Comparison of ENCODE assay signal across 13 cellular contexts in genomic region chr3:119292666-119293065, GRCh38. TPM values are rescaled to one million over a fixed set of nuclear protein-coding genes. Genes with fewer than 3 reads are reported as not detected.
DNase-seq lines count a peak whose midpoint lies in the region; ATAC-seq and TF ChIP-seq lines count a peak whose summit lies in the region.
"Had no signal": no experiment of that assay in that cellular context is flagged by ENCODE, and none has a peak within 500 bp of the region (broad histone marks: within the 10 kb centered on the region; RNA-seq: fewer than 3 reads in every experiment).

No MANE protein-coding gene starts in this region.

- H3K36me3 ChIP-seq in esophagus muscularis mucosa: peaks cover 0 to 3% (median under 1%) of the 10 kb centered on the region in 4 donors
- H3K36me3 ChIP-seq: uterus had no signal

- no peaks in the 10 kb centered on the region for H3K27me3 ChIP-seq in esophagus muscularis mucosa
- H3K27me3 ChIP-seq: uterus had no signal

- WGBS in esophagus muscularis mucosa: 86% methylated on average over 4 of the region's 4 CpGs

- CTCF ChIA-PET in activated naive CD4-positive, alpha-beta T cell treated with anti-CD3 and anti-CD28 coated beads for 36 hours (lab: Charles Lee): interaction anchor here (0.8 to 4.9 kb wide), 10 partner anchors 17 to 257 kb away, joined by 3 to 28 read pairs (median 4); partner anchors contain the start of gene B4GALT4
- CTCF ChIA-PET in activated B cell treated with CpG ODN at 0.5 μM for 24 hours (lab: Charles Lee): interaction anchor here (1.5 kb wide), 1 partner anchor 60 kb away, joined by 5 read pairs; no protein-coding TSS in a partner anchor

- no peaks in the 10 kb centered on the region for H3K27me3 Mint-ChIP-seq in activated naive CD4-positive, alpha-beta T cell treated with anti-CD3 and anti-CD28 coated beads for 36 hours (ENCODE audit: low read depth)
- H3K27me3 Mint-ChIP-seq in activated B cell treated with CpG ODN at 0.5 μM for 24 hours: no peaks in the 10 kb centered on the region
- peaks cover 7% of the 10 kb centered on the region for H3K27me3 Mint-ChIP-seq in stimulated activated naive CD8-positive, alpha-beta T cell treated with anti-CD3 and anti-CD28 coated beads, Interleukin-15, amount 100 ng/mL, for 72 hours

- peak overlapping the region; percentile 92 for H3K27ac Mint-ChIP-seq in activated naive CD4-positive, alpha-beta T cell treated with anti-CD3 and anti-CD28 coated beads for 36 hours
- H3K27ac Mint-ChIP-seq in activated B cell treated with CpG ODN at 0.5 μM for 24 hours: peak overlapping the region; percentile 90
- H3K27ac Mint-ChIP-seq in stimulated activated naive CD8-positive, alpha-beta T cell treated with anti-CD3 and anti-CD28 coated beads, Interleukin-15, amount 100 ng/mL, for 72 hours: peak overlapping the region; percentile 1 to 2

- intact Hi-C loops in activated naive CD4-positive, alpha-beta T cell treated with anti-CD3 and anti-CD28 coated beads for 36 hours (cut with micrococcal nuclease): loop anchor here (1.0 to 10.0 kb wide), 4 partner anchors 51 to 1302 kb away; partner anchors contain the start of genes GSK3B, LRRC58 and NDUFB4
- intact Hi-C loops in activated B cell treated with CpG ODN at 0.5 μM for 24 hours (cut with micrococcal nuclease) (no loop called here), esophagus muscularis mucosa (cut with DNase I) (loop anchor here (10.0 kb wide), 1 partner anchor 172 kb away; the partner anchor contains the start of genes POGLUT1 and TMEM39A)

- TF ChIP-seq EP300 in esophagus muscularis mucosa (IDR thresholded peaks at IDR 0.05): no peak

- ATAC-seq in activated B cell treated with CpG ODN at 0.5 μM for 24 hours (ENCODE audit: low read depth) (no peak), GM21528 (IDR thresholded peaks at IDR 0.05; ENCODE audit: low FRiP score, unreplicated experiment) (no peak), GM21390 (IDR thresholded peaks at IDR 0.05; ENCODE audit: unreplicated experiment) (no peak)
- ATAC-seq in stimulated activated naive CD8-positive, alpha-beta T cell treated with anti-CD3 and anti-CD28 coated beads, Interleukin-15, amount 100 ng/mL, for 72 hours: no peak

- H3K9me3 Mint-ChIP-seq in activated naive CD4-positive, alpha-beta T cell treated with anti-CD3 and anti-CD28 coated beads for 36 hours: peaks cover 9% of the 10 kb centered on the region
- H3K9me3 Mint-ChIP-seq in activated B cell treated with CpG ODN at 0.5 μM for 24 hours: peaks cover 6% of the 10 kb centered on the region
- peaks cover 10 to 14% of the 10 kb centered on the region in 2 donors for H3K9me3 Mint-ChIP-seq in stimulated activated naive CD8-positive, alpha-beta T cell treated with anti-CD3 and anti-CD28 coated beads, Interleukin-15, amount 100 ng/mL, for 72 hours

- H3K9me3 ChIP-seq in esophagus muscularis mucosa: peaks cover 0 to 3% (median 1%) of the 10 kb centered on the region in 4 donors
- H3K9me3 ChIP-seq: uterus had no signal

- H3K36me3 Mint-ChIP-seq in activated naive CD4-positive, alpha-beta T cell treated with anti-CD3 and anti-CD28 coated beads for 36 hours (ENCODE audit: low read depth): peaks cover 7% of the 10 kb centered on the region
- H3K36me3 Mint-ChIP-seq in activated B cell treated with CpG ODN at 0.5 μM for 24 hours (ENCODE audit: low read depth): peaks cover 10% of the 10 kb centered on the region

- H3K4me3 Mint-ChIP-seq in activated naive CD4-positive, alpha-beta T cell treated with anti-CD3 and anti-CD28 coated beads for 36 hours: peak overlapping the region; percentile 82
- H3K4me3 Mint-ChIP-seq in activated B cell treated with CpG ODN at 0.5 μM for 24 hours: peak overlapping the region; percentile 88
- peak overlapping the region; percentile 83 to 96 for H3K4me3 Mint-ChIP-seq in stimulated activated naive CD8-positive, alpha-beta T cell treated with anti-CD3 and anti-CD28 coated beads, Interleukin-15, amount 100 ng/mL, for 72 hours

- peak; percentile 60 for DNase-seq in activated naive CD4-positive, alpha-beta T cell treated with anti-CD3 and anti-CD28 coated beads for 36 hours
- DNase-seq in activated naive CD4-positive, alpha-beta T cell treated with Interleukin-2 at 50 U/mL for 16 hours: no peak
- DNase-seq in activated B cell treated with CpG ODN at 0.5 μM for 24 hours (no peak), esophagus muscularis mucosa (ENCODE audit: extremely low spot score) (peak; percentile 24), iPS-NIHi11 (ENCODE audit: low spot score) (no peak)
- DNase-seq in stimulated activated naive CD8-positive, alpha-beta T cell treated with anti-CD3 and anti-CD28 coated beads, Interleukin-15, amount 100 ng/mL, for 72 hours: no peak
- DNase-seq: caudate nucleus, GOT3, Karpas-422, posterior cingulate gyrus, uterus had no signal

- peak overlapping the region in 3 of 4 donors; percentile 88 to 94 (median 94) for H3K27ac ChIP-seq in esophagus muscularis mucosa (replicated peaks in 1 of 4)

- peaks cover 36% of the 10 kb centered on the region for H3K4me1 Mint-ChIP-seq in activated naive CD4-positive, alpha-beta T cell treated with anti-CD3 and anti-CD28 coated beads for 36 hours (ENCODE audit: low read depth)
- H3K4me1 Mint-ChIP-seq in activated B cell treated with CpG ODN at 0.5 μM for 24 hours: peaks cover 48% of the 10 kb centered on the region
- peaks cover 55% of the 10 kb centered on the region for H3K4me1 Mint-ChIP-seq in stimulated activated naive CD8-positive, alpha-beta T cell treated with anti-CD3 and anti-CD28 coated beads, Interleukin-15, amount 100 ng/mL, for 72 hours

- H3K4me3 ChIP-seq in esophagus muscularis mucosa: no peak overlapping the region

- TF ChIP-seq CTCF in activated B cell treated with CpG ODN at 0.5 μM for 24 hours (IDR thresholded peaks at IDR 0.05) (no peak), esophagus muscularis mucosa (IDR thresholded peaks at IDR 0.05) (no peak)

- peaks cover 26 to 37% (median 35%) of the 10 kb centered on the region in 4 donors for H3K4me1 ChIP-seq in esophagus muscularis mucosa
- H3K4me1 ChIP-seq: uterus had no signal

- POLR2A ChIA-PET in activated B cell treated with CpG ODN at 0.5 μM for 24 hours (lab: Charles Lee): interaction anchor here (2.9 to 4.5 kb wide), 3 partner anchors 29 to 60 kb away, joined by 14 to 81 read pairs (median 32); no protein-coding TSS in a partner anchor

- no peak for TF ChIP-seq POLR2A in esophagus muscularis mucosa (IDR thresholded peaks at IDR 0.05; ENCODE audit: low read depth)

RNA-seq across cellular contexts. Expression of gene ARHGAP31, which starts 1.5 kb away (rescaled TPM):
- 1 to 10 TPM; 3.5 to 3.7 TPM for total RNA-seq in activated naive CD4-positive, alpha-beta T cell treated with anti-CD3 and anti-CD28 coated beads for 36 hours
- 23.7 and 26.0 TPM in 2 replicates for total RNA-seq in activated B cell treated with CpG ODN at 0.5 μM for 24 hours
- total RNA-seq in esophagus muscularis mucosa: 10 to 100 TPM; 14.5 to 25.9 (median 23.1) TPM

RNA-seq across cellular contexts. Expression of gene B4GALT4, which starts 52.0 kb away (rescaled TPM):
- 10 to 100 TPM; 22.0 to 22.8 TPM for total RNA-seq in activated naive CD4-positive, alpha-beta T cell treated with anti-CD3 and anti-CD28 coated beads for 36 hours
- total RNA-seq in activated B cell treated with CpG ODN at 0.5 μM for 24 hours (13.8 and 18.0 TPM in 2 replicates), esophagus muscularis mucosa (10 to 100 TPM; 13.3 to 15.4 (median 14.0) TPM)

Comparison
In these comparisons a context has a peak if more than half of its experiments do, and no peak if none do; other contexts are left out.
1. DNase-seq: peak in activated naive CD4-positive, alpha-beta T cell treated with anti-CD3 and anti-CD28 coated beads for 36 hours (single experiment) and esophagus muscularis mucosa (single experiment); none in activated naive CD4-positive, alpha-beta T cell treated with Interleukin-2 at 50 U/mL for 16 hours (single experiment), activated B cell treated with CpG ODN at 0.5 μM for 24 hours (single experiment), stimulated activated naive CD8-positive, alpha-beta T cell treated with anti-CD3 and anti-CD28 coated beads, Interleukin-15, amount 100 ng/mL, for 72 hours (0 of 2) and iPS-NIHi11 (single experiment).
2. H3K27ac Mint-ChIP-seq: peak in every context shown above with its lines; median percentile 92 in activated naive CD4-positive, alpha-beta T cell treated with anti-CD3 and anti-CD28 coated beads for 36 hours; 90 in activated B cell treated with CpG ODN at 0.5 μM for 24 hours; 2 in stimulated activated naive CD8-positive, alpha-beta T cell treated with anti-CD3 and anti-CD28 coated beads, Interleukin-15, amount 100 ng/mL, for 72 hours.
3. Peak in every context shown above with its lines, with median percentiles within 50 percentile points of each other: H3K4me3 Mint-ChIP-seq.